In genomic region chr4:2501034-2501594, GRCh38 we compare ENCODE assay signal across 23 cellular contexts. TPM values are rescaled to one million over a fixed set of nuclear protein-coding genes. Genes with fewer than 3 reads are reported as not detected.
A peak's percentile ranks its signal among the peaks of the same experiment; 100 is the strongest.
DNase-seq lines count a peak whose midpoint lies in the region; ATAC-seq, FAIRE-seq and TF ChIP-seq lines count a peak whose summit lies in the region.
"Had no signal": no experiment of that assay in that cellular context is flagged by ENCODE, and none has a peak within 500 bp of the region (broad histone marks: within the 10 kb centered on the region; RNA-seq: fewer than 3 reads in every experiment).

No MANE protein-coding gene starts in this region.

- BruUV-seq in GM12878 (replicated peaks; lab: Mats Ljungman, UMichigan) = no TSS peak

- H3K27ac ChIP-seq in CD8-positive, alpha-beta T cell (ENCODE audit: low read depth, low read length) = no peak overlapping the region
- no peak overlapping the region for H3K27ac ChIP-seq in GM12878 (ENCODE audit: control insufficient read depth, insufficient read depth)
- H3K27ac ChIP-seq in osteoblast (ENCODE audit: low read depth, low read length) = no peak overlapping the region
- H3K27ac ChIP-seq: breast epithelium, SJSA1 had no signal

- CTCF ChIA-PET in activated CD8-positive, alpha-beta memory T cell treated with anti-CD3 and anti-CD28 coated beads, Interleukin-2, amount 10 ng/mL, durations not matched to agents 7 days and 5 days (lab: Charles Lee) = no interaction called here
- CTCF ChIA-PET in CD8-positive, alpha-beta T cell (lab: Charles Lee) = interaction anchor here (1.1 kb wide), 1 partner anchor 8 kb away, joined by 3 read pairs; no protein-coding TSS in a partner anchor
- CTCF ChIA-PET in GM12878 (lab: Yijun Ruan, JAX) = no interaction called here

- in situ Hi-C loops in GM12878 (cut with MboI) = no loop called here

- SMC1A ChIA-PET in GM12878 (lab: Charles Lee; ENCODE audit: uncharacterized antibody, unreplicated experiment) = interaction anchor here (1.1 to 1.6 kb wide), 4 partner anchors 9 to 36 kb away, joined by 3 to 4 read pairs (median 3); no protein-coding TSS in a partner anchor

- no peak for TF ChIP-seq CTCF in CD8-positive, alpha-beta T cell (IDR thresholded peaks at IDR 0.05)
- TF ChIP-seq CTCF in GM12878 (IDR thresholded peaks at IDR 0.05 in 2 of 3, conservative IDR thresholded peaks at IDR 0.05 in 1 of 3; ENCODE audit: control insufficient read depth in 2 of 3, extremely low read depth in 1 of 3, insufficient read depth in 1 of 3, low read depth in 3 of 3, low read length in 3 of 3) (no peak), osteoblast (IDR thresholded peaks at IDR 0.05; ENCODE audit: extremely low read depth, low read depth, low read length) (no peak)

- intact Hi-C loops in CD8-positive, alpha-beta T cell (cut with DNase I, micrococcal nuclease) = no loop called here
- intact Hi-C loops in GM12878 (cut with micrococcal nuclease; ENCODE audit: unreplicated experiment) = no loop called here

- peaks cover 51% of the 10 kb centered on the region for H3K36me3 ChIP-seq in CD8-positive, alpha-beta T cell (ENCODE audit: insufficient read depth, low read length)
- H3K36me3 ChIP-seq in GM12878 (ENCODE audit: control insufficient read depth in 2 of 2, insufficient read depth in 2 of 2, low read length in 1 of 2) (peaks cover 31 to 50% of the 10 kb centered on the region in 2 experiments), osteoblast (ENCODE audit: insufficient read depth, low read length) (peaks cover 72% of the 10 kb centered on the region)
- H3K36me3 ChIP-seq: breast epithelium had no signal

- 98% methylated on average over 7 of the region's 7 CpGs for WGBS in GM12878 (ENCODE audit: insufficient coverage, insufficient replicate concordance, low lambda C conversion rate, missing lambda C conversion rate)

- TF ChIP-seq POLR2A in GM12878 (IDR thresholded peaks at IDR 0.05; ENCODE audit: low read depth, low read length) = no peak

- H3K4me2 ChIP-seq in GM12878 (ENCODE audit: control insufficient read depth, insufficient read depth) (no peak overlapping the region), osteoblast (ENCODE audit: insufficient read depth, low read length) (no peak overlapping the region)

- DNase-seq in activated CD8-positive, alpha-beta memory T cell treated with anti-CD3 and anti-CD28 coated beads, Interleukin-2, amount 10 ng/mL, durations not matched to agents 7 days and 5 days = no peak
- no peak for DNase-seq in activated CD8-positive, alpha-beta memory T cell treated with anti-CD3 and anti-CD28 coated beads, Interleukin-2, amount 50 U/mL, for 48 hours
- no peak for DNase-seq in CD8-positive, alpha-beta T cell
- DNase-seq in GM12878 (ENCODE audit: low read depth, low spot score) (no peak), osteoblast (ENCODE audit: insufficient read length, low spot score, missing footprints) (peak; percentile 48), cerebellum (ENCODE audit: low spot score) (no peak)
- DNase-seq in stimulated activated naive CD4-positive, alpha-beta T cell (lab: John Stamatoyannopoulos, UW) = no peak
- DNase-seq: amniotic stem cell, cortex of kidney, HCEC 1CT, kidney, NCI-H1048, NCI-H187, NCI-H2171 treated with DMSO at 0.1 percent for 48 hours, NCI-H526 treated with DMSO at 0.1 percent for 48 hours, T-helper 1 cell had no signal

- peaks cover 58% of the 10 kb centered on the region for H3K36me3 Mint-ChIP-seq in activated CD8-positive, alpha-beta memory T cell treated with anti-CD3 and anti-CD28 coated beads, Interleukin-2, amount 10 ng/mL, durations not matched to agents 7 days and 5 days
- H3K36me3 Mint-ChIP-seq in CD8-positive, alpha-beta T cell = peaks cover 78% of the 10 kb centered on the region

- TF ChIP-seq EP300 in GM12878 (IDR thresholded peaks at IDR 0.05; ENCODE audit: borderline replicate concordance in 1 of 2, control insufficient read depth in 1 of 2, low read depth in 2 of 2, low read length in 2 of 2) = no peak

- RAD21 ChIA-PET in GM12878 (lab: Charles Lee; ENCODE audit: unreplicated experiment) = no interaction called here

- H3K9me3 Mint-ChIP-seq in activated CD8-positive, alpha-beta memory T cell treated with anti-CD3 and anti-CD28 coated beads, Interleukin-2, amount 10 ng/mL, durations not matched to agents 7 days and 5 days (ENCODE audit: low read depth) = no peaks in the 10 kb centered on the region
- H3K9me3 Mint-ChIP-seq in CD8-positive, alpha-beta T cell = no peaks in the 10 kb centered on the region

- H3K27ac Mint-ChIP-seq in activated CD8-positive, alpha-beta memory T cell treated with anti-CD3 and anti-CD28 coated beads, Interleukin-2, amount 10 ng/mL, durations not matched to agents 7 days and 5 days = peak overlapping the region; percentile 50
- H3K27ac Mint-ChIP-seq in CD8-positive, alpha-beta T cell = peak overlapping the region; percentile 45

- no peaks in the 10 kb centered on the region for H3K27me3 Mint-ChIP-seq in activated CD8-positive, alpha-beta memory T cell treated with anti-CD3 and anti-CD28 coated beads, Interleukin-2, amount 10 ng/mL, durations not matched to agents 7 days and 5 days
- no peaks in the 10 kb centered on the region for H3K27me3 Mint-ChIP-seq in CD8-positive, alpha-beta T cell (ENCODE audit: low read depth)
- H3K27me3 Mint-ChIP-seq: activated CD4-positive, alpha-beta T cell treated with anti-CD3 and anti-CD28 coated beads for 36 hours had no signal

- POLR2A ChIA-PET in CD8-positive, alpha-beta T cell (lab: Charles Lee) = interaction anchor here (0.6 kb wide), 1 partner anchor 275 kb away, joined by 4 read pairs; no protein-coding TSS in a partner anchor
- POLR2A ChIA-PET in GM12878 (lab: Charles Lee) = interaction anchor here (1.1 kb wide), 1 partner anchor 8 kb away, joined by 4 read pairs; no protein-coding TSS in a partner anchor

- no peak overlapping the region for H3K4me3 Mint-ChIP-seq in activated CD8-positive, alpha-beta memory T cell treated with anti-CD3 and anti-CD28 coated beads, Interleukin-2, amount 10 ng/mL, durations not matched to agents 7 days and 5 days
- no peak overlapping the region for H3K4me3 Mint-ChIP-seq in CD8-positive, alpha-beta T cell
- H3K4me3 Mint-ChIP-seq: activated CD4-positive, alpha-beta T cell treated with anti-CD3 and anti-CD28 coated beads for 36 hours had no signal

- no peak for FAIRE-seq in GM12878 (lab: Jason Lieb, UNC)
- FAIRE-seq: kidney, RCC 7860, TTC549 had no signal

- H3K79me2 ChIP-seq in GM12878 (ENCODE audit: control insufficient read depth, insufficient read depth, low read length) = peaks cover 15% of the 10 kb centered on the region
- peaks cover 65% of the 10 kb centered on the region for H3K79me2 ChIP-seq in osteoblast (ENCODE audit: insufficient read depth, low read length)

- H3K27me3 ChIP-seq in CD8-positive, alpha-beta T cell (ENCODE audit: insufficient read depth, low read length) = no peaks in the 10 kb centered on the region
- H3K27me3 ChIP-seq in GM12878 (replicated peaks in 1 of 2; ENCODE audit: control insufficient read depth in 2 of 2, insufficient read depth in 2 of 2, low read length in 1 of 2) = no peaks in the 10 kb centered on the region
- no peaks in the 10 kb centered on the region for H3K27me3 ChIP-seq in osteoblast (ENCODE audit: insufficient read depth, low read length)
- H3K27me3 ChIP-seq: breast epithelium, SJSA1 had no signal

- no peak for TF ChIP-seq RAD21 in GM12878 (IDR thresholded peaks at IDR 0.05; ENCODE audit: insufficient read depth, low read depth, low read length)

- no peak overlapping the region for H2AFZ ChIP-seq in GM12878 (ENCODE audit: control insufficient read depth, low read depth, low read length)
- no peak overlapping the region for H2AFZ ChIP-seq in osteoblast (ENCODE audit: low read length)

- H3K9me3 ChIP-seq in CD8-positive, alpha-beta T cell (ENCODE audit: low read length) = no peaks in the 10 kb centered on the region
- H3K9me3 ChIP-seq in GM12878 (replicated peaks; ENCODE audit: control insufficient read depth, insufficient read depth, low read length) (no peaks in the 10 kb centered on the region), osteoblast (ENCODE audit: low read depth, low read length) (no peaks in the 10 kb centered on the region)
- H3K9me3 ChIP-seq: breast epithelium, SJSA1 had no signal

- ATAC-seq in activated CD8-positive, alpha-beta memory T cell treated with anti-CD3 and anti-CD28 coated beads, Interleukin-2, amount 10 ng/mL, durations not matched to agents 7 days and 5 days = no peak
- peak; percentile 11 for ATAC-seq in CD8-positive, alpha-beta T cell
- no peak for ATAC-seq in GM12878
- no peak for ATAC-seq in GM21367 (IDR thresholded peaks at IDR 0.05; ENCODE audit: unreplicated experiment)
- ATAC-seq: sciatic nerve had no signal

- no peak overlapping the region for H3K9ac ChIP-seq in GM12878 (ENCODE audit: control insufficient read depth, insufficient read depth, low read length)

- H4K20me1 ChIP-seq in GM12878 (ENCODE audit: control insufficient read depth, insufficient read depth) = peaks cover 10% of the 10 kb centered on the region
- peaks cover 30% of the 10 kb centered on the region for H4K20me1 ChIP-seq in osteoblast (ENCODE audit: insufficient read depth, low read length)

- H3K4me1 ChIP-seq in CD8-positive, alpha-beta T cell (ENCODE audit: insufficient read depth, low read length) = no peaks in the 10 kb centered on the region
- H3K4me1 ChIP-seq in GM12878 (ENCODE audit: control insufficient read depth, insufficient read depth, low read length) (peaks cover 20% of the 10 kb centered on the region), osteoblast (ENCODE audit: insufficient read depth, low read length) (peaks cover 6% of the 10 kb centered on the region)
- H3K4me1 ChIP-seq: breast epithelium, SJSA1 had no signal

- peaks cover 17% of the 10 kb centered on the region for H3K4me1 Mint-ChIP-seq in activated CD8-positive, alpha-beta memory T cell treated with anti-CD3 and anti-CD28 coated beads, Interleukin-2, amount 10 ng/mL, durations not matched to agents 7 days and 5 days
- H3K4me1 Mint-ChIP-seq in CD8-positive, alpha-beta T cell (ENCODE audit: low read depth) = peaks cover 9% of the 10 kb centered on the region

- H3K4me3 ChIP-seq in CD8-positive, alpha-beta T cell (ENCODE audit: low read depth, low read length) = no peak overlapping the region
- H3K4me3 ChIP-seq in GM12878 (no peak overlapping the region), osteoblast (ENCODE audit: insufficient read depth, low read length) (no peak overlapping the region)
- H3K4me3 ChIP-seq: breast epithelium, SJSA1 had no signal

RNA-seq across cellular contexts. Expression of gene RNF4, which starts 32.2 kb away (rescaled TPM):
- 100 to 1,000 TPM; 108 to 116 TPM for total RNA-seq in activated CD8-positive, alpha-beta memory T cell treated with anti-CD3 and anti-CD28 coated beads, Interleukin-2, amount 10 ng/mL, durations not matched to agents 7 days and 5 days
- 100 to 1,000 TPM; 130 to 134 TPM for total RNA-seq in CD8-positive, alpha-beta T cell
- 173 and 195 TPM in 2 replicates for total RNA-seq in GM12878 (2013; cell fraction: nucleolus; rRNA removed)
- total RNA-seq in GM12878 (2014; rRNA removed) (64.3 and 66.3 TPM in 2 replicates), GM12878 (2014; rRNA removed; fragmentation: Illumina TruSeq; extraction: Trizol) (65.0 and 68.2 TPM in 2 replicates), GM12878 (2021) (81.2 and 82.0 TPM in 2 replicates), osteoblast (68.8 and 76.0 TPM in 2 replicates), cerebellum (45.0 TPM)
- polyA plus RNA-seq in GM12878 (2011; ENCODE audit: low read depth) = 41.0 TPM
- polyA plus RNA-seq in GM12878 (2011; rRNA removed) (108 and 145 TPM in 2 replicates), GM12878 (2014; fragmentation: Illumina TruSeq; extraction: Trizol) (85.4 and 87.7 TPM in 2 replicates), GM12878 (2014; fragmentation: Nextera tagmentation; extraction: Ambion mirVana) (10 to 100 TPM; 34.9 to 53.2 TPM), GM12878 (2014; rRNA removed) (69.8 and 70.9 TPM in 2 replicates), GM12878 (2016; fragmentation: Nextera tagmentation; extraction: Ambion mirVana) (10 to 100 TPM; 81.4 to 87.5 TPM)
- 114 and 133 TPM in 2 replicates for polyA plus RNA-seq in GM12878 (2011; cell fraction: cytosol; rRNA removed)
- 80.2 and 87.1 TPM in 2 replicates for polyA plus RNA-seq in GM12878 (2011; cell fraction: nucleus; rRNA removed)
- 58.2 and 59.6 TPM in 2 replicates for polyA plus RNA-seq in GM12878 (2012)
- 120 and 122 TPM in 2 replicates for polyA minus RNA-seq in GM12878 (2011; rRNA and poly(A)+ RNA removed)
- polyA minus RNA-seq in GM12878 (2011; cell fraction: cytosol; rRNA and poly(A)+ RNA removed) = 52.4 and 63.9 TPM in 2 replicates
- 64.7 and 74.7 TPM in 2 replicates for polyA minus RNA-seq in GM12878 (2011; cell fraction: nucleus; rRNA and poly(A)+ RNA removed)

RNA-seq across cellular contexts. Expression of gene FAM193A, which starts 35.3 kb away (rescaled TPM):
- 10 to 100 TPM; 30.0 to 37.9 TPM for total RNA-seq in activated CD8-positive, alpha-beta memory T cell treated with anti-CD3 and anti-CD28 coated beads, Interleukin-2, amount 10 ng/mL, durations not matched to agents 7 days and 5 days
- 10 to 100 TPM; 29.0 to 30.2 TPM for total RNA-seq in CD8-positive, alpha-beta T cell
- total RNA-seq in GM12878 (2013; cell fraction: nucleolus; rRNA removed) = 80.1 and 89.1 TPM in 2 replicates
- 9.3 and 9.8 TPM in 2 replicates for total RNA-seq in GM12878 (2014; rRNA removed)
- total RNA-seq in GM12878 (2014; rRNA removed; fragmentation: Illumina TruSeq; extraction: Trizol) = 8.6 and 8.9 TPM in 2 replicates
- total RNA-seq in GM12878 (2021) = 22.2 and 23.3 TPM in 2 replicates
- polyA plus RNA-seq in GM12878 (2011; ENCODE audit: low read depth) = 8.2 TPM
- polyA plus RNA-seq in GM12878 (2011; rRNA removed) = 3.7 and 5.1 TPM in 2 replicates
- 7.5 and 9.4 TPM in 2 replicates for polyA plus RNA-seq in GM12878 (2011; cell fraction: cytosol; rRNA removed)
- 15.9 and 22.4 TPM in 2 replicates for polyA plus RNA-seq in GM12878 (2011; cell fraction: nucleus; rRNA removed)
- polyA plus RNA-seq in GM12878 (2012) = 13.2 and 14.7 TPM in 2 replicates
- 8.5 and 12.4 TPM in 2 replicates for polyA plus RNA-seq in GM12878 (2014; fragmentation: Illumina TruSeq; extraction: Trizol)
- under 1 TPM; 0.52 to 0.91 TPM for polyA plus RNA-seq in GM12878 (2014; fragmentation: Nextera tagmentation; extraction: Ambion mirVana)
- polyA plus RNA-seq in GM12878 (2014; rRNA removed) = 8.6 and 10.3 TPM in 2 replicates
- polyA plus RNA-seq in GM12878 (2016; fragmentation: Nextera tagmentation; extraction: Ambion mirVana) = 1 to 10 TPM; 5.3 to 6.1 TPM
- 15.6 and 20.9 TPM in 2 replicates for polyA minus RNA-seq in GM12878 (2011; rRNA and poly(A)+ RNA removed)
- polyA minus RNA-seq in GM12878 (2011; cell fraction: cytosol; rRNA and poly(A)+ RNA removed) = 11.9 and 12.1 TPM in 2 replicates
- polyA minus RNA-seq in GM12878 (2011; cell fraction: nucleus; rRNA and poly(A)+ RNA removed) = 16.8 and 30.8 TPM in 2 replicates
- 22.4 and 23.2 TPM in 2 replicates for total RNA-seq in osteoblast
- 27.9 TPM for total RNA-seq in cerebellum
